In genomic region chr9:35708146-35708545, GRCh38 we compare ENCODE assay signal across 19 cellular contexts. TPM values are rescaled to one million over a fixed set of nuclear protein-coding genes. Genes with fewer than 3 reads are reported as not detected.
DNase-seq lines count a peak whose midpoint lies in the region; ATAC-seq and TF ChIP-seq lines count a peak whose summit lies in the region.
"Had no signal": no experiment of that assay in that cellular context is flagged by ENCODE, and none has a peak within 500 bp of the region (broad histone marks: within the 10 kb centered on the region; RNA-seq: fewer than 3 reads in every experiment).

No MANE protein-coding gene starts in this region.

- H3K4me3 Mint-ChIP-seq in activated T-cell treated with anti-CD3 and anti-CD28 coated beads, Interleukin-2, amount 50 U/mL, for 24 hours = no peak overlapping the region
- H3K4me3 Mint-ChIP-seq in T-cell = no peak overlapping the region
- no peak overlapping the region for H3K4me3 Mint-ChIP-seq in chondrocyte (ENCODE audit: unreplicated experiment)
- H3K4me3 Mint-ChIP-seq in stimulated activated memory B cell treated with anti-CD40 and anti-IgM and Interleukin-4, amounts not matched to agents 10 μg/mL and 1 μg/mL and 100 μg/mL, for 72 hours = no peak overlapping the region

- peaks cover 7% of the 10 kb centered on the region for H3K4me1 Mint-ChIP-seq in activated T-cell treated with anti-CD3 and anti-CD28 coated beads, Interleukin-2, amount 50 U/mL, for 24 hours (ENCODE audit: low read depth)
- peaks cover 0 to 4% (median 0%) of the 10 kb centered on the region in 3 donors for H3K4me1 Mint-ChIP-seq in T-cell
- H3K4me1 Mint-ChIP-seq in chondrocyte (ENCODE audit: low read depth) = no peaks in the 10 kb centered on the region
- peaks cover 6% of the 10 kb centered on the region for H3K4me1 Mint-ChIP-seq in stimulated activated memory B cell treated with anti-CD40 and anti-IgM and Interleukin-4, amounts not matched to agents 10 μg/mL and 1 μg/mL and 100 μg/mL, for 72 hours

- peaks cover 30% of the 10 kb centered on the region for H3K36me3 Mint-ChIP-seq in activated T-cell treated with anti-CD3 and anti-CD28 coated beads, Interleukin-2, amount 50 U/mL, for 24 hours (ENCODE audit: low read depth)
- peaks cover 70% of the 10 kb centered on the region for H3K36me3 Mint-ChIP-seq in T-cell
- H3K36me3 Mint-ChIP-seq in chondrocyte (ENCODE audit: low read depth) = peaks cover 71% of the 10 kb centered on the region
- peaks cover 70% of the 10 kb centered on the region for H3K36me3 Mint-ChIP-seq in stimulated activated memory B cell treated with anti-CD40 and anti-IgM and Interleukin-4, amounts not matched to agents 10 μg/mL and 1 μg/mL and 100 μg/mL, for 72 hours

- POLR2A ChIA-PET in T-cell (lab: Charles Lee) = no interaction called here

- TF ChIP-seq CTCF in chondrocyte (IDR thresholded peaks at IDR 0.05) = no peak

- H3K27ac Mint-ChIP-seq in activated T-cell treated with anti-CD3 and anti-CD28 coated beads, Interleukin-2, amount 50 U/mL, for 24 hours = peak overlapping the region; percentile 24
- H3K27ac Mint-ChIP-seq in T-cell = peak overlapping the region; percentile 44 to 72
- H3K27ac Mint-ChIP-seq in chondrocyte (ENCODE audit: unreplicated experiment) = peak overlapping the region; percentile 64
- peak overlapping the region; percentile 19 for H3K27ac Mint-ChIP-seq in stimulated activated memory B cell treated with anti-CD40 and anti-IgM and Interleukin-4, amounts not matched to agents 10 μg/mL and 1 μg/mL and 100 μg/mL, for 72 hours

- no peaks in the 10 kb centered on the region for H3K9me3 Mint-ChIP-seq in activated T-cell treated with anti-CD3 and anti-CD28 coated beads, Interleukin-2, amount 50 U/mL, for 24 hours
- H3K9me3 Mint-ChIP-seq in T-cell = no peaks in the 10 kb centered on the region
- no peaks in the 10 kb centered on the region for H3K9me3 Mint-ChIP-seq in chondrocyte (ENCODE audit: low read depth)
- H3K9me3 Mint-ChIP-seq in stimulated activated memory B cell treated with anti-CD40 and anti-IgM and Interleukin-4, amounts not matched to agents 10 μg/mL and 1 μg/mL and 100 μg/mL, for 72 hours = no peaks in the 10 kb centered on the region

- no peak for ATAC-seq in T-cell (replicated peaks in 1 of 4)
- ATAC-seq in stimulated activated memory B cell treated with anti-CD40 and anti-IgM and Interleukin-4, amounts not matched to agents 10 μg/mL and 1 μg/mL and 100 μg/mL, for 72 hours = no peak
- ATAC-seq in GM21717 (IDR thresholded peaks at IDR 0.05; ENCODE audit: unreplicated experiment) = no peak

- no peak for DNase-seq in activated T-cell treated with anti-CD3 and anti-CD28 coated beads, Interleukin-2, amount 50 U/mL, for 24 hours
- DNase-seq in activated T-cell treated with anti-CD3 and anti-CD28 coated beads, Interleukin-2, amount 50 U/mL, for 1 hour = no peak
- DNase-seq in T-cell = no peak
- DNase-seq in chondrocyte (ENCODE audit: low spot score) = no peak
- DNase-seq in AML-193 (lab: John Stamatoyannopoulos, UW) = no peak
- DNase-seq in NCI-H2107 (lab: John Stamatoyannopoulos, UW) = no peak
- DNase-seq: COR-L47, DMS79, Karpas-422, MV-4-11, NCI-H1105 treated with DMSO at 0.1 percent for 48 hours, NCI-H2029 treated with DMSO at 0.1 percent for 48 hours, NCI-H2171 treated with DMSO at 0.1 percent for 48 hours, NCI-H446, NCI-H526, OCI-M1 had no signal

- H3K27me3 Mint-ChIP-seq in activated T-cell treated with anti-CD3 and anti-CD28 coated beads, Interleukin-2, amount 50 U/mL, for 24 hours = no peaks in the 10 kb centered on the region
- H3K27me3 Mint-ChIP-seq in T-cell (no peaks in the 10 kb centered on the region), chondrocyte (ENCODE audit: low read depth) (no peaks in the 10 kb centered on the region)
- H3K27me3 Mint-ChIP-seq in stimulated activated memory B cell treated with anti-CD40 and anti-IgM and Interleukin-4, amounts not matched to agents 10 μg/mL and 1 μg/mL and 100 μg/mL, for 72 hours = no peaks in the 10 kb centered on the region

- CTCF ChIA-PET in T-cell (lab: Charles Lee) = interaction anchor here in 1 of 2 donors (2.6 kb wide), 1 partner anchor 11 kb away, joined by 6 read pairs; no protein-coding TSS in a partner anchor

RNA-seq across cellular contexts. Expression of gene TPM2, which starts 18.4 kb away (rescaled TPM):
- 10 to 100 TPM; 21.4 to 66.0 (median 57.5) TPM for total RNA-seq in T-cell
- 498 to 2,023 TPM (median 2,016 TPM) in 3 replicates for total RNA-seq in chondrocyte

RNA-seq across cellular contexts. Expression of gene TLN1, which starts 23.8 kb away (rescaled TPM):
- total RNA-seq in T-cell (100 to 1,000 TPM; 229 to 366 (median 294) TPM), chondrocyte (490 to 684 TPM (median 655 TPM) in 3 replicates)

RNA-seq across cellular contexts. Expression of gene CREB3, which starts 24.3 kb away (rescaled TPM):
- total RNA-seq in T-cell = 10 to 100 TPM; 15.9 to 22.6 (median 19.3) TPM
- total RNA-seq in chondrocyte = 55.5 to 63.4 TPM (median 56.7 TPM) in 3 replicates

RNA-seq across cellular contexts. Expression of gene CA9, which starts 34.4 kb away (rescaled TPM):
- total RNA-seq in T-cell (under 1 TPM in 2 of 5 donors, not detected in 3; 0.19 to 0.46 TPM), chondrocyte (2.9 to 3.6 TPM in 2 of 3 replicates, not detected in the other)
- total RNA-seq: A172 had no signal

RNA-seq across cellular contexts. Expression of gene GBA2, which starts 40.9 kb away (rescaled TPM):
- total RNA-seq in T-cell = 10 to 100 TPM; 35.4 to 63.3 (median 60.1) TPM
- total RNA-seq in chondrocyte = 50.9 to 52.1 TPM (median 51.6 TPM) in 3 replicates
